ENCODE assay signal across 8 cellular contexts in genomic region chr10:114548662-114549061, GRCh38.
A peak's percentile ranks its signal among the peaks of the same experiment; 100 is the strongest.
DNase-seq lines count a peak whose midpoint lies in the region; ATAC-seq and TF ChIP-seq lines count a peak whose summit lies in the region.

No MANE protein-coding gene starts in this region.

- CTCF ChIA-PET in WTC11 (lab: Charles Lee) = interaction anchor here (1.1 to 6.7 kb wide), 4 partner anchors 9 to 244 kb away, joined by 7 to 73 read pairs (median 13); no protein-coding TSS in a partner anchor
- CTCF ChIA-PET in CD8-positive, alpha-beta T cell (lab: Charles Lee) = interaction anchor here (0.8 to 20.9 kb wide), 9 partner anchors 10 to 245 kb away, joined by 3 to 312 read pairs (median 4); no protein-coding TSS in a partner anchor

- peak; percentile 47 for ATAC-seq in Right ventricle myocardium inferior
- ATAC-seq in WTC11 = peak; percentile 76
- peak; percentile 78 for ATAC-seq in upper lobe of right lung
- ATAC-seq in CD8-positive, alpha-beta T cell = no peak

- no peaks in the 10 kb centered on the region for H3K9me3 ChIP-seq in upper lobe of right lung
- no peaks in the 10 kb centered on the region for H3K9me3 ChIP-seq in CD8-positive, alpha-beta T cell (ENCODE audit: low read length)

- H3K4me3 ChIP-seq in upper lobe of right lung = no peak overlapping the region
- H3K4me3 ChIP-seq in CD8-positive, alpha-beta T cell (ENCODE audit: low read depth, low read length) = no peak overlapping the region

- POLR2A ChIA-PET in WTC11 (lab: Charles Lee) = interaction anchor here (1.0 kb wide), 1 partner anchor 77 kb away, joined by 3 read pairs; no protein-coding TSS in a partner anchor
- POLR2A ChIA-PET in CD8-positive, alpha-beta T cell (lab: Charles Lee) = interaction anchor here (13.0 kb wide), 1 partner anchor 23 kb away, joined by 209 read pairs; no protein-coding TSS in a partner anchor

- no peaks in the 10 kb centered on the region for H3K4me1 Mint-ChIP-seq in WTC11
- peaks cover 57% of the 10 kb centered on the region for H3K4me1 Mint-ChIP-seq in CD8-positive, alpha-beta T cell (ENCODE audit: low read depth)

- no peak overlapping the region for H3K27ac ChIP-seq in upper lobe of right lung
- no peak overlapping the region for H3K27ac ChIP-seq in CD8-positive, alpha-beta T cell (ENCODE audit: low read depth, low read length)

- no peaks in the 10 kb centered on the region for H3K36me3 ChIP-seq in upper lobe of right lung
- H3K36me3 ChIP-seq in CD8-positive, alpha-beta T cell (ENCODE audit: insufficient read depth, low read length) = no peaks in the 10 kb centered on the region

- H3K27ac Mint-ChIP-seq in WTC11 = no peak overlapping the region
- no peak overlapping the region for H3K27ac Mint-ChIP-seq in CD8-positive, alpha-beta T cell

- DNase-seq in Right ventricle myocardium inferior (ENCODE audit: missing footprints) (no peak), cardiac septum (ENCODE audit: low spot score) (no peak), WTC11 (ENCODE audit: low spot score) (peak; percentile 50), iPS-NIHi11 (ENCODE audit: low spot score) (peak; percentile 56), upper lobe of right lung (no peak), NCI-H446 treated with DMSO at 0.1 percent for 48 hours (lab: John Stamatoyannopoulos, UW) (no peak), activated gamma-delta T cell treated with Interleukin-2 at 50 U/mL for 16 hours (no peak)
- DNase-seq in CD8-positive, alpha-beta T cell = no peak

- peaks cover 17% of the 10 kb centered on the region for H3K4me1 ChIP-seq in upper lobe of right lung
- H3K4me1 ChIP-seq in CD8-positive, alpha-beta T cell (ENCODE audit: insufficient read depth, low read length) = peaks cover 53% of the 10 kb centered on the region

- no peaks in the 10 kb centered on the region for H3K36me3 Mint-ChIP-seq in WTC11
- no peaks in the 10 kb centered on the region for H3K36me3 Mint-ChIP-seq in CD8-positive, alpha-beta T cell

- intact Hi-C loops in Right ventricle myocardium inferior (cut with DNase I) (loop anchor here (5.0 kb wide), 1 partner anchor 76 kb away; no protein-coding TSS in a partner anchor), cardiac septum (cut with DNase I) (loop anchor here (2.0 to 10.0 kb wide), 2 partner anchors 76 to 244 kb away; no protein-coding TSS in a partner anchor), upper lobe of right lung (cut with DNase I) (loop anchor here (10.0 kb wide), 1 partner anchor 236 kb away; no protein-coding TSS in a partner anchor)
- intact Hi-C loops in CD8-positive, alpha-beta T cell (cut with DNase I, micrococcal nuclease) = loop anchor here in 1 of 2 experiments (5.0 kb wide), 1 partner anchor 36 kb away; no protein-coding TSS in a partner anchor

- H3K9me3 Mint-ChIP-seq in WTC11 = no peaks in the 10 kb centered on the region
- no peaks in the 10 kb centered on the region for H3K9me3 Mint-ChIP-seq in CD8-positive, alpha-beta T cell

- TF ChIP-seq CTCF in WTC11 (IDR thresholded peaks at IDR 0.05) (no peak), upper lobe of right lung (IDR thresholded peaks at IDR 0.05) (peak; percentile 44)
- TF ChIP-seq CTCF in CD8-positive, alpha-beta T cell (IDR thresholded peaks at IDR 0.05) = no peak

- H3K4me3 Mint-ChIP-seq in WTC11 = no peak overlapping the region
- no peak overlapping the region for H3K4me3 Mint-ChIP-seq in CD8-positive, alpha-beta T cell

- H3K27me3 Mint-ChIP-seq in WTC11 (ENCODE audit: low read depth) = no peaks in the 10 kb centered on the region
- H3K27me3 Mint-ChIP-seq in CD8-positive, alpha-beta T cell (ENCODE audit: low read depth) = no peaks in the 10 kb centered on the region

- H3K27me3 ChIP-seq in upper lobe of right lung = no peaks in the 10 kb centered on the region
- no peaks in the 10 kb centered on the region for H3K27me3 ChIP-seq in CD8-positive, alpha-beta T cell (ENCODE audit: insufficient read depth, low read length)

TF ChIP-seq in WTC11, 78 proteins besides CTCF, POLR2A, EP300 and RAD21:
- no peak for TF ChIP-seq CDX4 (CRISPR knock-in tag; IDR thresholded peaks at IDR 0.05; ENCODE audit: borderline replicate concordance)
- TF ChIP-seq GABPB1 (CRISPR knock-in tag; IDR thresholded peaks at IDR 0.05) = 0 out of 2 replicates have a peak, but pooled peaks have one; percentile 15

Comparison
In these comparisons a context has a peak if more than half of its experiments do, and no peak if none do; other contexts are left out.
1. DNase-seq: peak in WTC11 (single experiment) and iPS-NIHi11 (single experiment); none in Right ventricle myocardium inferior (single experiment), cardiac septum (single experiment), upper lobe of right lung (single experiment), CD8-positive, alpha-beta T cell (0 of 7), NCI-H446 treated with DMSO at 0.1 percent for 48 hours (single experiment) and activated gamma-delta T cell treated with Interleukin-2 at 50 U/mL for 16 hours (single experiment).